Comparison of ENCODE assay signal across 1 cellular context in the genomic region with DNA sequence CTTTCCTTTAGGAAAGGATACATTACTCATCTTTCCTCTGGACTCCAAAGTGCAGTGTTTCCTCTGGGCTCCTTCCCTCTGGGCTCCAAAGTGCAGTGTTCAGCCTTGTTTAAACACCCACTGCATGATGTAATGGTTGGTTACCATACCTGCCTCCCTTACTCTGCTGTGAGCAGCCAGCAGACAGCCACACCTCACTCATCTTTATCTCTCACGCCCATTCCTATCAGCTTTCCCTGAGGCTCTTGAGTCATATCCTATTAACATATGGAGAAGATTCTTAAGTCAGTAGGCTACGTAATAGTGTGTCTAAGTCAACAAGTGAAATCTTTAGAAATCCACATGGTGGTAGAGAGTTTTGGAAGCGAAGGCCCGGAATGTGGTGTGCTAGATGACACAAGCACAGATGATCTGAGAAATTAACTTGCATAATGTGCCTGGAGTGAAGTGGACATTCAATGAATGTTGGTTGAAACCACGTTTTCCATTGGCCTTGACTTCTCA.
TF ChIP-seq lines count a peak whose summit lies in the region.

No MANE protein-coding gene starts in this region.

TF ChIP-seq in K562, 482 proteins besides CTCF, POLR2A, EP300 and RAD21 (continued from another document and continues in another):
- TF ChIP-seq, protein P1, sequence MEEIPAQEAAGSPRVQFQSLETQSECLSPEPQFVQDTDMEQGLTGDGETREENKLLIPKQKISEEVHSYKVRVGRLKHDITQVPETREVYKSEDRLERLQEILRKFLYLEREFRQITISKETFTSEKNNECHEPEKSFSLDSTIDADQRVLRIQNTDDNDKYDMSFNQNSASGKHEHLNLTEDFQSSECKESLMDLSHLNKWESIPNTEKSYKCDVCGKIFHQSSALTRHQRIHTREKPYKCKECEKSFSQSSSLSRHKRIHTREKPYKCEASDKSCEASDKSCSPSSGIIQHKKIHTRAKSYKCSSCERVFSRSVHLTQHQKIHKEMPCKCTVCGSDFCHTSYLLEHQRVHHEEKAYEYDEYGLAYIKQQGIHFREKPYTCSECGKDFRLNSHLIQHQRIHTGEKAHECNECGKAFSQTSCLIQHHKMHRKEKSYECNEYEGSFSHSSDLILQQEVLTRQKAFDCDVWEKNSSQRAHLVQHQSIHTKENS (CRISPR knock-in tag; IDR thresholded peaks at IDR 0.05) = no peak
- TF ChIP-seq POLR3A (IDR thresholded peaks at IDR 0.05; ENCODE audit: borderline replicate concordance, extremely low read depth, insufficient read depth, insufficient read length) = no peak
- TF ChIP-seq GATAD2B (IDR thresholded peaks at IDR 0.05; ENCODE audit: borderline replicate concordance) = no peak
- TF ChIP-seq IRF2 (CRISPR knock-in tag; IDR thresholded peaks at IDR 0.05) = no peak
- TF ChIP-seq ZNF282 (CRISPR knock-in tag; IDR thresholded peaks at IDR 0.05) = no peak
- no peak for TF ChIP-seq PYGO2 (tag; IDR thresholded peaks at IDR 0.05)
- no peak for TF ChIP-seq ZNF79 (CRISPR knock-in tag; IDR thresholded peaks at IDR 0.05; ENCODE audit: low read depth)
- peak; percentile 61; the same call in 1 of the 2 replicates for TF ChIP-seq L3MBTL2 (IDR thresholded peaks at IDR 0.05)
- peak; percentile 61 for TF ChIP-seq CREM (IDR thresholded peaks at IDR 0.05; ENCODE audit: low read depth)
- TF ChIP-seq CTCFL (IDR thresholded peaks at IDR 0.05; ENCODE audit: borderline replicate concordance, insufficient read depth, low read depth, low read length, poor library complexity, severe bottlenecking) = no peak
- TF ChIP-seq THRAP3 (IDR thresholded peaks at IDR 0.05; ENCODE audit: borderline replicate concordance) = no peak
- no peak for TF ChIP-seq GATAD2A (IDR thresholded peaks at IDR 0.05)
- TF ChIP-seq SREBF1 (IDR thresholded peaks at IDR 0.05; ENCODE audit: borderline replicate concordance, low read depth, low read length) = no peak
- peak; percentile 55 for TF ChIP-seq TEAD4 (IDR thresholded peaks at IDR 0.05; ENCODE audit: low read length)
- no peak for TF ChIP-seq TEAD4 (CRISPR knock-in tag; IDR thresholded peaks at IDR 0.05; ENCODE audit: borderline replicate concordance)
- no peak for TF ChIP-seq SETDB1 (IDR thresholded peaks at IDR 0.05; ENCODE audit: low read length)
- TF ChIP-seq, protein P2, sequence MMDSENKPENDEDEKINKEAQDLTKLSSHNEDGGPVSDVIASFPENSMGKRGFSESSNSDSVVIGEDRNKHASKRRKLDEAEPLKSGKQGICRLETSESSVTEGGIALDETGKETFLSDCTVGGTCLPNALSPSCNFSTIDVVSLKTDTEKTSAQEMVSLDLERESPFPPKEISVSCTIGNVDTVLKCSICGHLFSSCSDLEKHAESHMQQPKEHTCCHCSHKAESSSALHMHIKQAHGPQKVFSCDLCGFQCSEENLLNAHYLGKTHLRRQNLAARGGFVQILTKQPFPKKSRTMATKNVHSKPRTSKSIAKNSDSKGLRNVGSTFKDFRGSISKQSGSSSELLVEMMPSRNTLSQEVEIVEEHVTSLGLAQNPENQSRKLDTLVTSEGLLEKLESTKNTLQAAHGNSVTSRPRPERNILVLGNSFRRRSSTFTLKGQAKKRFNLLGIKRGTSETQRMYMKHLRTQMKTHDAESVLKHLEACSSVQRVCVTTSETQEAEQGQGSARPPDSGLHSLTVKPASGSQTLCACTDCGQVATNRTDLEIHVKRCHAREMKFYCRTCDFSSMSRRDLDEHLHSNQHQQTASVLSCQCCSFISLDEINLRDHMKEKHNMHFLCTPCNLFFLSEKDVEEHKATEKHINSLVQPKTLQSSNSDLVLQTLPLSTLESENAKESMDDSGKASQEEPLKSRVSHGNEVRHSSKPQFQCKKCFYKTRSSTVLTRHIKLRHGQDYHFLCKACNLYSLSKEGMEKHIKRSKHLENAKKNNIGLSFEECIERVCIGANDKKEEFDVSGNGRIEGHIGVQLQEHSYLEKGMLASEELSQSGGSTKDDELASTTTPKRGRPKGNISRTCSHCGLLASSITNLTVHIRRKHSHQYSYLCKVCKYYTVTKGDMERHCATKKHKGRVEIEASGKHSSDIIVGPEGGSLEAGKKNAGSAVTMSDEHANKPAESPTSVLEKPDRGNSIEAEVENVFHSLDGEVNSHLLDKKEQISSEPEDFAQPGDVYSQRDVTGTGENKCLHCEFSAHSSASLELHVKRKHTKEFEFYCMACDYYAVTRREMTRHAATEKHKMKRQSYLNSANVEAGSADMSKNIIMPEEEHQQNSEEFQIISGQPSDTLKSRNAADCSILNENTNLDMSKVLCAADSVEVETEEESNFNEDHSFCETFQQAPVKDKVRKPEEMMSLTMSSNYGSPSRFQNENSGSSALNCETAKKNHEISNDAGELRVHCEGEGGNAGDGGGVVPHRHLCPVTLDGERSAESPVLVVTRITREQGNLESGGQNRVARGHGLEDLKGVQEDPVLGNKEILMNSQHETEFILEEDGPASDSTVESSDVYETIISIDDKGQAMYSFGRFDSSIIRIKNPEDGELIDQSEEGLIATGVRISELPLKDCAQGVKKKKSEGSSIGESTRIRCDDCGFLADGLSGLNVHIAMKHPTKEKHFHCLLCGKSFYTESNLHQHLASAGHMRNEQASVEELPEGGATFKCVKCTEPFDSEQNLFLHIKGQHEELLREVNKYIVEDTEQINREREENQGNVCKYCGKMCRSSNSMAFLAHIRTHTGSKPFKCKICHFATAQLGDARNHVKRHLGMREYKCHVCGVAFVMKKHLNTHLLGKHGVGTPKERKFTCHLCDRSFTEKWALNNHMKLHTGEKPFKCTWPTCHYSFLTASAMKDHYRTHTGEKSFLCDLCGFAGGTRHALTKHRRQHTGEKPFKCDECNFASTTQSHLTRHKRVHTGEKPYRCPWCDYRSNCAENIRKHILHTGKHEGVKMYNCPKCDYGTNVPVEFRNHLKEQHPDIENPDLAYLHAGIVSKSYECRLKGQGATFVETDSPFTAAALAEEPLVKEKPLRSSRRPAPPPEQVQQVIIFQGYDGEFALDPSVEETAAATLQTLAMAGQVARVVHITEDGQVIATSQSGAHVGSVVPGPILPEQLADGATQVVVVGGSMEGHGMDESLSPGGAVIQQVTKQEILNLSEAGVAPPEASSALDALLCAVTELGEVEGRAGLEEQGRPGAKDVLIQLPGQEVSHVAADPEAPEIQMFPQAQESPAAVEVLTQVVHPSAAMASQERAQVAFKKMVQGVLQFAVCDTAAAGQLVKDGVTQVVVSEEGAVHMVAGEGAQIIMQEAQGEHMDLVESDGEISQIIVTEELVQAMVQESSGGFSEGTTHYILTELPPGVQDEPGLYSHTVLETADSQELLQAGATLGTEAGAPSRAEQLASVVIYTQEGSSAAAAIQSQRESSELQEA (IDR thresholded peaks at IDR 0.05; ENCODE audit: low read depth) = no peak
- TF ChIP-seq ZKSCAN1 (IDR thresholded peaks at IDR 0.05; ENCODE audit: low read depth, low read length) = no peak
- TF ChIP-seq ZNF197 (CRISPR knock-in tag; IDR thresholded peaks at IDR 0.05; ENCODE audit: low read depth) = no peak
- TF ChIP-seq ZNF609 (CRISPR knock-in tag; IDR thresholded peaks at IDR 0.05; ENCODE audit: borderline replicate concordance) = no peak
- TF ChIP-seq SMARCC2 (IDR thresholded peaks at IDR 0.05; ENCODE audit: low read depth) = no peak
- no peak for TF ChIP-seq KDM5B (IDR thresholded peaks at IDR 0.05; ENCODE audit: insufficient replicate concordance, low read depth, low read length)
- TF ChIP-seq, protein P3, sequence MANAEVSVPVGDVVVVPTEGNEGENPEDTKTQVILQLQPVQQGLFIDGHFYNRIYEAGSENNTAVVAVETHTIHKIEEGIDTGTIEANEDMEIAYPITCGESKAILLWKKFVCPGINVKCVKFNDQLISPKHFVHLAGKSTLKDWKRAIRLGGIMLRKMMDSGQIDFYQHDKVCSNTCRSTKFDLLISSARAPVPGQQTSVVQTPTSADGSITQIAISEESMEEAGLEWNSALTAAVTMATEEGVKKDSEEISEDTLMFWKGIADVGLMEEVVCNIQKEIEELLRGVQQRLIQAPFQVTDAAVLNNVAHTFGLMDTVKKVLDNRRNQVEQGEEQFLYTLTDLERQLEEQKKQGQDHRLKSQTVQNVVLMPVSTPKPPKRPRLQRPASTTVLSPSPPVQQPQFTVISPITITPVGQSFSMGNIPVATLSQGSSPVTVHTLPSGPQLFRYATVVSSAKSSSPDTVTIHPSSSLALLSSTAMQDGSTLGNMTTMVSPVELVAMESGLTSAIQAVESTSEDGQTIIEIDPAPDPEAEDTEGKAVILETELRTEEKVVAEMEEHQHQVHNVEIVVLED (CRISPR knock-in tag; IDR thresholded peaks at IDR 0.05) = no peak
- no peak for TF ChIP-seq NFE2L1 (tag; IDR thresholded peaks at IDR 0.05; ENCODE audit: borderline replicate concordance, low read depth)
- no peak for TF ChIP-seq ZNF764 (CRISPR knock-in tag; IDR thresholded peaks at IDR 0.05; ENCODE audit: low read depth)
- TF ChIP-seq DPF2 (IDR thresholded peaks at IDR 0.05) = peak; percentile 35; the same call in 1 of the 2 replicates
- no peak for TF ChIP-seq HSF4 (CRISPR knock-in tag; IDR thresholded peaks at IDR 0.05; ENCODE audit: borderline replicate concordance)
- no peak for TF ChIP-seq HBP1 (CRISPR knock-in tag; IDR thresholded peaks at IDR 0.05)
- no peak for TF ChIP-seq ZNF408 (CRISPR knock-in tag; IDR thresholded peaks at IDR 0.05; ENCODE audit: low read depth)
- TF ChIP-seq YBX1 (IDR thresholded peaks at IDR 0.05) = no peak
- TF ChIP-seq RHOXF2B (CRISPR knock-in tag; conservative IDR thresholded peaks at IDR 0.05) = no peak
- TF ChIP-seq TAL1 (IDR thresholded peaks at IDR 0.05) = peak; percentile 48
- peak; percentile 88 for TF ChIP-seq MECOM (CRISPR knock-in tag; IDR thresholded peaks at IDR 0.05)
- TF ChIP-seq CREB5 (CRISPR knock-in tag; IDR thresholded peaks at IDR 0.05) = 0 out of 2 replicates have a peak, but pooled peaks have one; percentile 8
- TF ChIP-seq CBX2 (IDR thresholded peaks at IDR 0.05; ENCODE audit: insufficient read depth, low read length, poor library complexity, severe bottlenecking) = no peak
- TF ChIP-seq, protein P4, sequence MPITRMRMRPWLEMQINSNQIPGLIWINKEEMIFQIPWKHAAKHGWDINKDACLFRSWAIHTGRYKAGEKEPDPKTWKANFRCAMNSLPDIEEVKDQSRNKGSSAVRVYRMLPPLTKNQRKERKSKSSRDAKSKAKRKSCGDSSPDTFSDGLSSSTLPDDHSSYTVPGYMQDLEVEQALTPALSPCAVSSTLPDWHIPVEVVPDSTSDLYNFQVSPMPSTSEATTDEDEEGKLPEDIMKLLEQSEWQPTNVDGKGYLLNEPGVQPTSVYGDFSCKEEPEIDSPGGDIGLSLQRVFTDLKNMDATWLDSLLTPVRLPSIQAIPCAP (CRISPR knock-in tag; IDR thresholded peaks at IDR 0.05; ENCODE audit: borderline replicate concordance) = no peak
